ENCODE assay signal across 10 cellular contexts in the genomic region with DNA sequence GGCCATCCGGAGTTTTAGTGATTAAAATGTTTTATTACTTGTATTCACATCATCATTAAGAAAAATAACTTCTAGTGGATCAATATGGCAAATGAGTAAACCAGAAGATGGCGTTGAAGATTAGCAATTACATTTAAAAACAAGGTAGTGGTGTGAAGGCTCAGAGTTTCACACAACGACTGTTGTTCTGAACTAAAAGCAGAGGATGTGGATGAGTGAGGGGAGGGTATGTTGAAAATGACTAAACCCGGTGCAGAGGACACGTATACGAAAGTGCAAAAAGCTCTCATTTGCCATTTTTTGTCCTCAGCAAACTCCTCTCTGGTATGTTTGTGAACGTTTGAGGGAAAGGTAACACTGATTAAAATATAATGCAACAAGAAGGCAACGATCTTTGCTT. TPM values are rescaled to one million over a fixed set of nuclear protein-coding genes. Genes with fewer than 3 reads are reported as not detected.
DNase-seq lines count a peak whose midpoint lies in the region; ATAC-seq lines count a peak whose summit lies in the region.
"Had no signal": no experiment of that assay in that cellular context is flagged by ENCODE, and none has a peak within 500 bp of the region (broad histone marks: within the 10 kb centered on the region; RNA-seq: fewer than 3 reads in every experiment).

No MANE protein-coding gene starts in this region.

- H3K36me3 ChIP-seq in HAP-1 (replicated peaks) = no peaks in the 10 kb centered on the region

- H3K9me3 Mint-ChIP-seq in activated T-cell treated with anti-CD3 and anti-CD28 coated beads, Interleukin-2, amount 50 U/mL, for 4 hours = no peaks in the 10 kb centered on the region
- no peaks in the 10 kb centered on the region for H3K9me3 Mint-ChIP-seq in T-cell
- peaks cover 0 to 4% of the 10 kb centered on the region in 2 donors for H3K9me3 Mint-ChIP-seq in stimulated activated naive B cell treated with anti-CD40 and anti-IgM and Interleukin-4, amounts not matched to agents 10 μg/mL and 1 μg/mL and 100 μg/mL, for 72 hours

- CTCF ChIA-PET in T-cell (lab: Charles Lee) = interaction anchor here in 1 of 2 donors (1.0 to 1.2 kb wide), 2 partner anchors 10 to 14 kb away, joined by 3 read pairs; no protein-coding TSS in a partner anchor

- peak overlapping the region; percentile 92 for H3K4me3 Mint-ChIP-seq in activated T-cell treated with anti-CD3 and anti-CD28 coated beads, Interleukin-2, amount 50 U/mL, for 4 hours
- peak overlapping the region; percentile 48 to 99 (median 58) for H3K4me3 Mint-ChIP-seq in T-cell
- H3K4me3 Mint-ChIP-seq in stimulated activated naive B cell treated with anti-CD40 and anti-IgM and Interleukin-4, amounts not matched to agents 10 μg/mL and 1 μg/mL and 100 μg/mL, for 72 hours = peak overlapping the region; percentile 29 to 30

- peaks cover 50% of the 10 kb centered on the region for H3K27me3 ChIP-seq in HAP-1 (ENCODE audit: low read depth)

- no peak for DNase-seq in activated T-cell treated with anti-CD3 and anti-CD28 coated beads, Interleukin-2, amount 50 U/mL, for 4 hours
- no peak for DNase-seq in activated T-cell treated with anti-CD3 and anti-CD28 coated beads, Interleukin-2, amount 50 U/mL, for 1 hour
- DNase-seq in T-cell (peak in 1 of 34 experiments; percentile 21), NCI-H1048 (lab: John Stamatoyannopoulos, UW) (no peak), HAP-1 (ENCODE audit: low spot score in 2 of 2) (no peak), GM03348 (ENCODE audit: low spot score) (no peak)
- no peak for DNase-seq in stimulated activated naive B cell treated with anti-CD40 and anti-IgM and Interleukin-4, amounts not matched to agents 10 μg/mL and 1 μg/mL and 100 μg/mL, for 72 hours
- DNase-seq: activated CD8-positive, alpha-beta memory T cell treated with anti-CD3 and anti-CD28 coated beads for 24 hours; dorsolateral prefrontal cortex had no signal

- no peaks in the 10 kb centered on the region for H3K4me1 ChIP-seq in HAP-1

- peaks cover 31% of the 10 kb centered on the region for H3K4me1 Mint-ChIP-seq in activated T-cell treated with anti-CD3 and anti-CD28 coated beads, Interleukin-2, amount 50 U/mL, for 4 hours (ENCODE audit: low read depth)
- peaks cover 27 to 29% (median 28%) of the 10 kb centered on the region in 3 donors for H3K4me1 Mint-ChIP-seq in T-cell
- H3K4me1 Mint-ChIP-seq in stimulated activated naive B cell treated with anti-CD40 and anti-IgM and Interleukin-4, amounts not matched to agents 10 μg/mL and 1 μg/mL and 100 μg/mL, for 72 hours = peaks cover 26 to 67% of the 10 kb centered on the region in 2 donors

- no peak overlapping the region for H3K4me3 ChIP-seq in HAP-1
- H3K4me3 ChIP-seq: dorsolateral prefrontal cortex had no signal

- ATAC-seq in activated T-cell treated with anti-CD3 and anti-CD28 coated beads, Interleukin-2, amount 50 U/mL, for 4 hours = peak; percentile 57 to 60
- ATAC-seq in HG02610 (IDR thresholded peaks at IDR 0.05; ENCODE audit: unreplicated experiment) (peak; percentile 32), T-cell (replicated peaks in 1 of 4) (peak; percentile 40 to 62 (median 51))
- no peak for ATAC-seq in stimulated activated naive B cell treated with anti-CD40 and anti-IgM and Interleukin-4, amounts not matched to agents 10 μg/mL and 1 μg/mL and 100 μg/mL, for 72 hours (replicated peaks)

- H3K9me3 ChIP-seq in HAP-1 = no peaks in the 10 kb centered on the region

- H3K27me3 Mint-ChIP-seq in activated T-cell treated with anti-CD3 and anti-CD28 coated beads, Interleukin-2, amount 50 U/mL, for 4 hours (ENCODE audit: low read depth) = peaks cover 2% of the 10 kb centered on the region
- peaks cover 4 to 15% of the 10 kb centered on the region in 2 donors for H3K27me3 Mint-ChIP-seq in T-cell
- peaks cover 5 to 6% of the 10 kb centered on the region in 2 donors for H3K27me3 Mint-ChIP-seq in stimulated activated naive B cell treated with anti-CD40 and anti-IgM and Interleukin-4, amounts not matched to agents 10 μg/mL and 1 μg/mL and 100 μg/mL, for 72 hours

- POLR2A ChIA-PET in T-cell (lab: Charles Lee) = no interaction called here

- peak overlapping the region; percentile 82 to 85 for H3K27ac Mint-ChIP-seq in T-cell
- H3K27ac Mint-ChIP-seq in stimulated activated naive B cell treated with anti-CD40 and anti-IgM and Interleukin-4, amounts not matched to agents 10 μg/mL and 1 μg/mL and 100 μg/mL, for 72 hours = peak overlapping the region; percentile 37

- H3K36me3 Mint-ChIP-seq in activated T-cell treated with anti-CD3 and anti-CD28 coated beads, Interleukin-2, amount 50 U/mL, for 4 hours (ENCODE audit: insufficient read depth) = peaks cover 13% of the 10 kb centered on the region
- H3K36me3 Mint-ChIP-seq in T-cell = peaks cover 5% of the 10 kb centered on the region
- H3K36me3 Mint-ChIP-seq in stimulated activated naive B cell treated with anti-CD40 and anti-IgM and Interleukin-4, amounts not matched to agents 10 μg/mL and 1 μg/mL and 100 μg/mL, for 72 hours = peaks cover 27 to 28% of the 10 kb centered on the region in 2 donors

- in situ Hi-C loops in HAP-1 (cut with MboI; ENCODE audit: low sequenced_read_pairs) = no loop called here

RNA-seq across cellular contexts. Expression of gene IRF4, which starts 1.9 kb away (rescaled TPM):
- total RNA-seq in activated T-cell treated with anti-CD3 and anti-CD28 coated beads, Interleukin-2, amount 50 U/mL, for 4 hours = 100 to 1,000 TPM; 720 to 924 (median 743) TPM
- 10 to 100 TPM; 16.9 to 67.2 (median 28.4) TPM for total RNA-seq in T-cell

Comparison
In these comparisons a context has a peak if more than half of its experiments do, and no peak if none do; other contexts are left out.
1. ATAC-seq: peak in activated T-cell treated with anti-CD3 and anti-CD28 coated beads, Interleukin-2, amount 50 U/mL, for 4 hours (2 of 2), HG02610 (single experiment) and T-cell (4 of 4); none in stimulated activated naive B cell treated with anti-CD40 and anti-IgM and Interleukin-4, amounts not matched to agents 10 μg/mL and 1 μg/mL and 100 μg/mL, for 72 hours (0 of 2).
2. H3K4me3 Mint-ChIP-seq: peak in every context shown above with its lines; median percentile 92 in activated T-cell treated with anti-CD3 and anti-CD28 coated beads, Interleukin-2, amount 50 U/mL, for 4 hours; 58 in T-cell; 30 in stimulated activated naive B cell treated with anti-CD40 and anti-IgM and Interleukin-4, amounts not matched to agents 10 μg/mL and 1 μg/mL and 100 μg/mL, for 72 hours.
3. RNA of gene IRF4, which starts 1.9 kb away (total RNA-seq): 720 to 924 TPM in activated T-cell treated with anti-CD3 and anti-CD28 coated beads, Interleukin-2, amount 50 U/mL, for 4 hours; 16.9 to 67.2 TPM in T-cell; every median in the first group is over 10 times any median in the second.